Comparison of ENCODE assay signal across 13 cellular contexts in the genomic region with DNA sequence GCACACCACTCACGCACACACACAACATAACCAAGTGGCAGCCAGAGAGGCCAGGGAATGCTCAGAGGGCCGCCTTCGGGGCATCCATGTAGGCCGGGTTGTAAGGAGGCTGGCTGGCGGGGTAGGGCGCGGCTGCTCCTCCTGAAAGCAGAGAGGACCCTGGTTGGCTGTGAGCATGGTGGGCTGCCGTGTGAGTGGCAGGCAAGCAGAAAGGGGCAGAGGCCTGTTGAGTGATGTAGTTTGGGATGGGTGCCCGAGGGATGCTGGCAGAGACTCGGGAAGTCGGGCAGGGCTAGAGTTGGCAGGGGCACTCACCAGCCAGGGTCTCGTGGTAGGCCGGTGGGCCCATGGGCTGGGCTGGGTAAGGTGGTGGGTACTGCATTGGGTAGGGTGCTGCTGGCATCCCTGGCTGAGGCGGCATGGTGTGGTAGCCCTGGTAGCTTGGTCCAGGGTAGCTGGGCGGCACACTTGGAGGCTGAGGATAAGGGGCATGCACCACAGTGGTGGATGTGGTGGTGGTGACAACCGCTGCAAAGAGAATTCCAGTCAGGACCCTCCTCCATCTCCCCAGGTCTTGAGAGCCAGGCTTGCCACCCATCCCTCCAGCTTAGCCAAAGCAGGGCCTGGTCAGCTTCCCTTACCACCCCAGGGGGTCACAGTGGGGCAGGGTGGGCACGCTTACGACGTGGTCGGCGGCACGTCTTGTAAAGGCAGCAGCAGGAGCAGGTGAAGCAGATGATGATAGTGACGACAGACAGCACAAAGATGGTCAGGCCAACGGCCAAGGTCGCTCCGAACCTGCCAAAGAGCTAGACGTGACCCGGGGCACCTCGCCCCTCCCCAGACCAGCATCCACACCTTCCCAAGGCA. TPM values are rescaled to one million over a fixed set of nuclear protein-coding genes. Genes with fewer than 3 reads are reported as not detected.
A peak's percentile ranks its signal among the peaks of the same experiment; 100 is the strongest.
DNase-seq lines count a peak whose midpoint lies in the region; ATAC-seq and TF ChIP-seq lines count a peak whose summit lies in the region.
"Had no signal": no experiment of that assay in that cellular context is flagged by ENCODE, and none has a peak within 500 bp of the region (broad histone marks: within the 10 kb centered on the region; RNA-seq: fewer than 3 reads in every experiment).

No MANE protein-coding gene starts in this region.

- CTCF ChIA-PET in RWPE1 (lab: Yijun Ruan, JAX) = interaction anchor here (1.0 kb wide), 1 partner anchor 38 kb away, joined by 3 read pairs; no protein-coding TSS in a partner anchor

- peak overlapping the region; percentile 61 for H3K27ac Mint-ChIP-seq in T-helper 1 cell treated with Interleukin-12 subunit alpha and Interleukin-12 subunit beta and Interleukin-4 antibody, amounts not matched to agents 30 μg/mL and 1 μg/mL, for 36 hours
- peak overlapping the region; percentile 39 for H3K27ac Mint-ChIP-seq in endodermal cell

- POLR2A ChIA-PET in RWPE1 (lab: Yijun Ruan, JAX; ENCODE audit: low non-redundant PET) = interaction anchor here (1.3 kb wide), 1 partner anchor 36 kb away, joined by 4 read pairs; no protein-coding TSS in a partner anchor

- no peaks in the 10 kb centered on the region for H3K9me3 ChIP-seq in endodermal cell (ENCODE audit: control insufficient read depth, low read length)
- H3K9me3 ChIP-seq in spleen = no peaks in the 10 kb centered on the region
- H3K9me3 ChIP-seq: A549, pancreas had no signal

- TF ChIP-seq POLR2A in spleen (IDR thresholded peaks at IDR 0.05) = no peak

- peaks cover 40% of the 10 kb centered on the region for H3K36me3 Mint-ChIP-seq in T-helper 1 cell treated with Interleukin-12 subunit alpha and Interleukin-12 subunit beta and Interleukin-4 antibody, amounts not matched to agents 30 μg/mL and 1 μg/mL, for 36 hours (ENCODE audit: low read depth)
- peaks cover 27% of the 10 kb centered on the region for H3K36me3 Mint-ChIP-seq in endodermal cell (ENCODE audit: low read depth)

- peak overlapping the region; percentile 59 for H3K4me3 Mint-ChIP-seq in T-helper 1 cell treated with Interleukin-12 subunit alpha and Interleukin-12 subunit beta and Interleukin-4 antibody, amounts not matched to agents 30 μg/mL and 1 μg/mL, for 36 hours
- H3K4me3 Mint-ChIP-seq in endodermal cell = no peak overlapping the region

- in situ Hi-C loops in ACHN (cut with HindIII; ENCODE audit: low pct_ligation_motif_present, low pct_unique_long_range_greater_than_20kb, low sequenced_read_pairs) = no loop called here

- H3K27me3 ChIP-seq in endodermal cell (ENCODE audit: control insufficient read depth, insufficient read depth, low read length, poor library complexity, severe bottlenecking) (no peaks in the 10 kb centered on the region), spleen (replicated peaks in 1 of 7) (no peaks in the 10 kb centered on the region)
- H3K27me3 ChIP-seq: pancreas had no signal

- H3K9ac ChIP-seq in endodermal cell (ENCODE audit: extremely low read depth, low read length, poor library complexity, severe bottlenecking) = no peak overlapping the region

- intact Hi-C loops in spleen (cut with DNase I; ENCODE audit: low total_unique reads) = no loop called here

- H3K27ac ChIP-seq in RWPE1 (peak overlapping the region; percentile 100), endodermal cell (ENCODE audit: low read depth, low read length) (no peak overlapping the region), spleen (peak overlapping the region in 6 of 8 donors; percentile 40 to 99 (median 97))

- H3K4me1 ChIP-seq in endodermal cell (ENCODE audit: control insufficient read depth, insufficient read depth, low read length) (peaks cover 12% of the 10 kb centered on the region), spleen (peaks cover 64 to 98% (median 88%) of the 10 kb centered on the region in 6 donors)

- ATAC-seq in HG03571 (IDR thresholded peaks at IDR 0.05; ENCODE audit: unreplicated experiment) = no peak
- ATAC-seq: A549, pancreas had no signal

- no peak for DNase-seq in T-helper 1 cell
- DNase-seq in RWPE1 (ENCODE audit: low spot score) = no peak
- peak; percentile 46 for DNase-seq in endodermal cell
- DNase-seq in spleen = peak; percentile 73
- no peak for DNase-seq in GM10266 (ENCODE audit: extremely low spot score)
- DNase-seq in ACHN = no peak
- DNase-seq: activated CD4-positive, alpha-beta T cell treated with anti-CD3 and anti-CD28 coated beads for 48 hours; dermis blood vessel endothelial cell; NCI-H1092 had no signal

- 95 to 97% methylated on average over 18 to 29 of the region's 29 CpGs for WGBS in endodermal cell (ENCODE audit: insufficient coverage in 1 of 2, insufficient read length in 1 of 2), 2 experiments
- 76 to 87% (median 82%) methylated on average over 25 to 29 of the region's 29 CpGs for WGBS in spleen, 5 donors

- H3K36me3 ChIP-seq in endodermal cell (ENCODE audit: control insufficient read depth, insufficient read depth, low read length) = peaks cover 26% of the 10 kb centered on the region
- peaks cover 0 to 57% (median 31%) of the 10 kb centered on the region in 6 donors for H3K36me3 ChIP-seq in spleen
- H3K36me3 ChIP-seq: pancreas had no signal

- H3K9me3 Mint-ChIP-seq in T-helper 1 cell treated with Interleukin-12 subunit alpha and Interleukin-12 subunit beta and Interleukin-4 antibody, amounts not matched to agents 30 μg/mL and 1 μg/mL, for 36 hours = no peaks in the 10 kb centered on the region
- H3K9me3 Mint-ChIP-seq in endodermal cell = no peaks in the 10 kb centered on the region

- no peak overlapping the region for H3K4me3 ChIP-seq in endodermal cell (ENCODE audit: low read length)
- peak overlapping the region in 1 of 8 donors; percentile 39 for H3K4me3 ChIP-seq in spleen
- H3K4me3 ChIP-seq: A549, pancreas had no signal

- peaks cover 58% of the 10 kb centered on the region for H3K4me1 Mint-ChIP-seq in T-helper 1 cell treated with Interleukin-12 subunit alpha and Interleukin-12 subunit beta and Interleukin-4 antibody, amounts not matched to agents 30 μg/mL and 1 μg/mL, for 36 hours (ENCODE audit: low read depth)
- H3K4me1 Mint-ChIP-seq in endodermal cell = peaks cover 22% of the 10 kb centered on the region

- TF ChIP-seq CTCF in RWPE1 (conservative IDR thresholded peaks at IDR 0.05; ENCODE audit: low read depth) = no peak
- TF ChIP-seq CTCF in endodermal cell (conservative IDR thresholded peaks at IDR 0.05) = no peak
- no peak for TF ChIP-seq CTCF in spleen (IDR thresholded peaks at IDR 0.05 in 8 of 11, conservative IDR thresholded peaks at IDR 0.05 in 3 of 11)
- no peak for TF ChIP-seq CTCF in GM10266 (IDR thresholded peaks at IDR 0.05; ENCODE audit: control insufficient read depth, insufficient read depth, low read depth, missing control alignments)

- H3K27me3 Mint-ChIP-seq in T-helper 1 cell treated with Interleukin-12 subunit alpha and Interleukin-12 subunit beta and Interleukin-4 antibody, amounts not matched to agents 30 μg/mL and 1 μg/mL, for 36 hours (ENCODE audit: low read depth) = no peaks in the 10 kb centered on the region
- H3K27me3 Mint-ChIP-seq in endodermal cell (ENCODE audit: insufficient read depth) = no peaks in the 10 kb centered on the region

RNA-seq across cellular contexts. Expression of a gene that starts 22.7 kb away (rescaled TPM):
- total RNA-seq in endodermal cell (10 to 100 TPM; 11.7 to 16.1 TPM), spleen (10 to 100 TPM in 1 of 7 donors, 1 to 10 TPM in 6; 6.4 to 10.0 (median 7.0) TPM)
- 11.6 TPM for polyA plus RNA-seq in endodermal cell (2013, experiment 1 of 2)
- 15.2 TPM for polyA plus RNA-seq in endodermal cell (2013, experiment 2 of 2)
- polyA plus RNA-seq in spleen = 1 to 10 TPM; 5.2 to 5.7 (median 5.2) TPM

RNA-seq across cellular contexts. Expression of a gene that starts 29.2 kb away (rescaled TPM):
- total RNA-seq in endodermal cell (100 to 1,000 TPM; 290 to 326 TPM), spleen (100 to 1,000 TPM; 145 to 258 (median 170) TPM)
- polyA plus RNA-seq in endodermal cell (2013, experiment 1 of 2) = 420 TPM
- 414 TPM for polyA plus RNA-seq in endodermal cell (2013, experiment 2 of 2)
- polyA plus RNA-seq in spleen = 100 to 1,000 TPM; 606 to 753 (median 701) TPM

RNA-seq across cellular contexts. Expression of a gene that starts 29.4 kb away (rescaled TPM):
- total RNA-seq in endodermal cell = 10 to 100 TPM; 14.5 to 14.6 TPM
- polyA plus RNA-seq in endodermal cell (2013, experiment 1 of 2) = 15.2 TPM
- 14.4 TPM for polyA plus RNA-seq in endodermal cell (2013, experiment 2 of 2)
- total RNA-seq in spleen = 10 to 100 TPM in 6 of 7 donors, 1 to 10 TPM in 1; 8.4 to 22.2 (median 18.7) TPM
- 10 to 100 TPM; 10.2 to 15.8 (median 12.4) TPM for polyA plus RNA-seq in spleen

RNA-seq across cellular contexts. Expression of a gene that starts 34.7 kb away (rescaled TPM):
- total RNA-seq in endodermal cell (100 to 1,000 TPM; 192 to 193 TPM), spleen (100 to 1,000 TPM; 154 to 227 (median 182) TPM)
- 132 TPM for polyA plus RNA-seq in endodermal cell (2013, experiment 1 of 2)
- polyA plus RNA-seq in endodermal cell (2013, experiment 2 of 2) = 117 TPM
- polyA plus RNA-seq in spleen = 100 to 1,000 TPM in 1 of 3 donors, 10 to 100 TPM in 2; 80.2 to 132 (median 85.6) TPM

RNA-seq across cellular contexts. Expression of a gene that starts 39.4 kb away (rescaled TPM):
- 100 to 1,000 TPM; 175 to 216 TPM for total RNA-seq in endodermal cell
- polyA plus RNA-seq in endodermal cell (2013, experiment 1 of 2) = 165 TPM
- polyA plus RNA-seq in endodermal cell (2013, experiment 2 of 2) = 157 TPM
- 10 to 100 TPM; 31.8 to 95.9 (median 58.2) TPM for total RNA-seq in spleen
- 10 to 100 TPM; 12.3 to 58.3 (median 35.8) TPM for polyA plus RNA-seq in spleen

Comparison
In these comparisons a context has a peak if more than half of its experiments do, and no peak if none do; other contexts are left out.
1. DNase-seq: peak in endodermal cell (single experiment) and spleen (single experiment); none in T-helper 1 cell (0 of 5), RWPE1 (single experiment), GM10266 (single experiment) and ACHN (single experiment).